Comparison of ENCODE assay signal across 8 cellular contexts in genomic region chr9:14652729-14653377, GRCh38. TPM values are rescaled to one million over a fixed set of nuclear protein-coding genes. Genes with fewer than 3 reads are reported as not detected.
A peak's percentile ranks its signal among the peaks of the same experiment; 100 is the strongest.
DNase-seq lines count a peak whose midpoint lies in the region; ATAC-seq and TF ChIP-seq lines count a peak whose summit lies in the region.

No MANE protein-coding gene starts in this region.

- no peak overlapping the region for H3K27ac Mint-ChIP-seq in chondrocyte (ENCODE audit: unreplicated experiment)
- no peak overlapping the region for H3K27ac Mint-ChIP-seq in activated CD8-positive, alpha-beta memory T cell treated with anti-CD3 and anti-CD28 coated beads, Interleukin-2, amount 10 ng/mL, durations not matched to agents 7 days and 5 days

- no peaks in the 10 kb centered on the region for H3K4me1 ChIP-seq in osteoblast (ENCODE audit: insufficient read depth, low read length)

- H3K79me2 ChIP-seq in osteoblast (ENCODE audit: insufficient read depth, low read length), result no peaks in the 10 kb centered on the region

- CTCF ChIA-PET in activated CD8-positive, alpha-beta memory T cell treated with anti-CD3 and anti-CD28 coated beads, Interleukin-2, amount 10 ng/mL, durations not matched to agents 7 days and 5 days (lab: Charles Lee), result interaction anchor here (0.7 to 1.3 kb wide), 7 partner anchors 9 to 188 kb away, joined by 3 to 8 read pairs (median 3); no protein-coding TSS in a partner anchor

- H3K27me3 Mint-ChIP-seq in chondrocyte (ENCODE audit: low read depth), result no peaks in the 10 kb centered on the region
- H3K27me3 Mint-ChIP-seq in activated CD8-positive, alpha-beta memory T cell treated with anti-CD3 and anti-CD28 coated beads, Interleukin-2, amount 10 ng/mL, durations not matched to agents 7 days and 5 days, result no peaks in the 10 kb centered on the region

- no peaks in the 10 kb centered on the region for H3K9me3 ChIP-seq in osteoblast (ENCODE audit: low read depth, low read length)

- DNase-seq in GM20000 (ENCODE audit: low spot score) (no peak), NCI-H2227 (lab: John Stamatoyannopoulos, UW; ENCODE audit: unreplicated experiment) (peak; percentile 17), chondrocyte (ENCODE audit: low spot score) (no peak), osteoblast (ENCODE audit: insufficient read length, low spot score, missing footprints) (peak; percentile 23), ecto neural progenitor cell (ENCODE audit: low spot score) (no peak)
- DNase-seq in activated CD8-positive, alpha-beta memory T cell treated with anti-CD3 and anti-CD28 coated beads, Interleukin-2, amount 10 ng/mL, durations not matched to agents 7 days and 5 days, result no peak
- no peak for DNase-seq in effector CD4-positive, alpha-beta T cell

- no peak overlapping the region for H3K27ac ChIP-seq in osteoblast (ENCODE audit: low read depth, low read length)

- H3K36me3 Mint-ChIP-seq in chondrocyte (ENCODE audit: low read depth), result peaks cover 30% of the 10 kb centered on the region
- peaks cover 33% of the 10 kb centered on the region for H3K36me3 Mint-ChIP-seq in activated CD8-positive, alpha-beta memory T cell treated with anti-CD3 and anti-CD28 coated beads, Interleukin-2, amount 10 ng/mL, durations not matched to agents 7 days and 5 days

- no peaks in the 10 kb centered on the region for H3K4me1 Mint-ChIP-seq in chondrocyte (ENCODE audit: low read depth)
- no peaks in the 10 kb centered on the region for H3K4me1 Mint-ChIP-seq in activated CD8-positive, alpha-beta memory T cell treated with anti-CD3 and anti-CD28 coated beads, Interleukin-2, amount 10 ng/mL, durations not matched to agents 7 days and 5 days

- TF ChIP-seq CTCF in GM20000 (IDR thresholded peaks at IDR 0.05; ENCODE audit: extremely low read depth, missing control alignments), result peak; percentile 5
- TF ChIP-seq CTCF in chondrocyte (IDR thresholded peaks at IDR 0.05), result peak; percentile 78
- peak; percentile 50 for TF ChIP-seq CTCF in osteoblast (IDR thresholded peaks at IDR 0.05; ENCODE audit: extremely low read depth, low read depth, low read length)

- H3K4me3 Mint-ChIP-seq in chondrocyte (ENCODE audit: unreplicated experiment), result no peak overlapping the region
- H3K4me3 Mint-ChIP-seq in activated CD8-positive, alpha-beta memory T cell treated with anti-CD3 and anti-CD28 coated beads, Interleukin-2, amount 10 ng/mL, durations not matched to agents 7 days and 5 days, result no peak overlapping the region

- ATAC-seq in activated CD8-positive, alpha-beta memory T cell treated with anti-CD3 and anti-CD28 coated beads, Interleukin-2, amount 10 ng/mL, durations not matched to agents 7 days and 5 days, result no peak
- no peak for ATAC-seq in HG03045 (IDR thresholded peaks at IDR 0.05; ENCODE audit: unreplicated experiment)

- H3K36me3 ChIP-seq in osteoblast (ENCODE audit: insufficient read depth, low read length), result peaks cover 3% of the 10 kb centered on the region

- H3K27me3 ChIP-seq in osteoblast (ENCODE audit: insufficient read depth, low read length), result no peaks in the 10 kb centered on the region

- no peak overlapping the region for H3K4me3 ChIP-seq in osteoblast (ENCODE audit: insufficient read depth, low read length)

- no peak overlapping the region for H3K4me2 ChIP-seq in osteoblast (ENCODE audit: insufficient read depth, low read length)

- H2AFZ ChIP-seq in osteoblast (ENCODE audit: low read length), result no peak overlapping the region

- peaks cover 27% of the 10 kb centered on the region for H3K9me3 Mint-ChIP-seq in chondrocyte (ENCODE audit: low read depth)
- peaks cover 9% of the 10 kb centered on the region for H3K9me3 Mint-ChIP-seq in activated CD8-positive, alpha-beta memory T cell treated with anti-CD3 and anti-CD28 coated beads, Interleukin-2, amount 10 ng/mL, durations not matched to agents 7 days and 5 days (ENCODE audit: low read depth)

- H4K20me1 ChIP-seq in osteoblast (ENCODE audit: insufficient read depth, low read length), result no peaks in the 10 kb centered on the region

RNA-seq across cellular contexts. Expression of gene ZDHHC21, which starts 40.4 kb away (rescaled TPM):
- 9.8 to 15.8 TPM (median 11.4 TPM) in 3 replicates for total RNA-seq in chondrocyte
- 10.1 and 10.6 TPM in 2 replicates for total RNA-seq in osteoblast
- 10 to 100 TPM in 1 of 2 experiments, 1 to 10 TPM in 1; 9.8 to 10.2 TPM for total RNA-seq in activated CD8-positive, alpha-beta memory T cell treated with anti-CD3 and anti-CD28 coated beads, Interleukin-2, amount 10 ng/mL, durations not matched to agents 7 days and 5 days

Comparison
In these comparisons a context has a peak if more than half of its experiments do, and no peak if none do; other contexts are left out.
1. DNase-seq: peak in NCI-H2227 (single experiment) and osteoblast (single experiment); none in GM20000 (single experiment), chondrocyte (single experiment), activated CD8-positive, alpha-beta memory T cell treated with anti-CD3 and anti-CD28 coated beads, Interleukin-2, amount 10 ng/mL, durations not matched to agents 7 days and 5 days (single experiment), ecto neural progenitor cell (single experiment) and effector CD4-positive, alpha-beta T cell (single experiment).
2. CTCF ChIP-seq: peak in every context shown above with its lines; median percentile 78 in chondrocyte; 50 in osteoblast; 5 in GM20000.